ENCODE assay signal across 1 cellular context in the genomic region with DNA sequence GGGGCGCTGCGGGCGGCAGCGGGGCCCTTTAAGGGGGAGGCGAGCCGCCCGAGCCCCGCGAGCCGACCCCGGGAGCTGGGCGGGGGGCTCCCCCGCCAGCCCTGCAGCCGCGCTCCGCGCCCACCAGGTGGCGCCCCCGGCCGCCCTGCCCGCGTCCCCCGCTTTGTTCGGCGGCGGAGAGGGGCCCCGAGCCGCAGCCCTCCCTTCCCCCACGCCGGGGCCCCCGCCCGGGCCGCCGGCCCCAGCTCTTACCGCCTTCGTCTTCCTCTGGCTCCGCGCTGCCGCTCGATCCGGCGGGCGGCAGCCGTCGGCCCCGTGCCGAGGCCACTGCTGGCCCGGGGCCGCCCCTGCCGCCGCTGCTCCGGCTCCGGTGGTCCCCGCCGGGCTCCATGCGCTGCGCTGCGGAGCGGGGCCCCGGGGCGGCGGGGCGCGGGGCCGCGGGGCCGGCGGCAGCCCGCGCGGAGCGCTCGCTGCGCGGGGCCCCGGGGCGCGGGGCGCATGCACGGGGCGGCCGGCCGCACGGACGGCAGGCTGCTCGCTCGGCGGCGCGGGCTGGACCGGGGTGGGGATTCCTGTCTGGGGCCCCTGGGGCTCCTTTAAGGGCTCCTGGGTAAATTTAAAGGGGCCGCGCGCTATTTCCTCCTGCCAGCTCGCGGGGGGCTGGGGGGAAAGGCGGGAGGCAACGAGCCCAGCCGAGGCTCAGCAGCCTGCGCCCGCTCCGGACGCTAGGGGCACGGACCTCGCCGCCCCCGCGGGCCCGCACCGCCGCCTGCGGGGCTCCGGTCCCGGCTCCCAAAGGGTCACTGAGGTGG.
A peak's percentile ranks its signal among the peaks of the same experiment; 100 is the strongest.
TF ChIP-seq lines count a peak whose summit lies in the region.

Gene ZFTA (minus strand): TSS at position 544 of the 812 bp plus-strand sequence. CDS start 153 bp downstream, at position 391.

TF ChIP-seq in K562, 482 proteins besides CTCF, POLR2A, EP300 and RAD21 (continued from another document and continues in another):
- TF ChIP-seq, protein P1, sequence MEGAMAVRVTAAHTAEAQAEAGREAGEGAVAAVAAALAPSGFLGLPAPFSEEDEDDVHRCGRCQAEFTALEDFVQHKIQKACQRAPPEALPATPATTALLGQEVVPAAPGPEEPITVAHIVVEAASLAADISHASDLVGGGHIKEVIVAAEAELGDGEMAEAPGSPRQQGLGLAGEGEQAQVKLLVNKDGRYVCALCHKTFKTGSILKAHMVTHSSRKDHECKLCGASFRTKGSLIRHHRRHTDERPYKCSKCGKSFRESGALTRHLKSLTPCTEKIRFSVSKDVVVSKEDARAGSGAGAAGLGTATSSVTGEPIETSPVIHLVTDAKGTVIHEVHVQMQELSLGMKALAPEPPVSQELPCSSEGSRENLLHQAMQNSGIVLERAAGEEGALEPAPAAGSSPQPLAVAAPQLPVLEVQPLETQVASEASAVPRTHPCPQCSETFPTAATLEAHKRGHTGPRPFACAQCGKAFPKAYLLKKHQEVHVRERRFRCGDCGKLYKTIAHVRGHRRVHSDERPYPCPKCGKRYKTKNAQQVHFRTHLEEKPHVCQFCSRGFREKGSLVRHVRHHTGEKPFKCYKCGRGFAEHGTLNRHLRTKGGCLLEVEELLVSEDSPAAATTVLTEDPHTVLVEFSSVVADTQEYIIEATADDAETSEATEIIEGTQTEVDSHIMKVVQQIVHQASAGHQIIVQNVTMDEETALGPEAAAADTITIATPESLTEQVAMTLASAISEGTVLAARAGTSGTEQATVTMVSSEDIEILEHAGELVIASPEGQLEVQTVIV (CRISPR knock-in tag; IDR thresholded peaks at IDR 0.05; ENCODE audit: borderline replicate concordance), result no peak
- 0 out of 2 replicates have a peak, but pooled peaks have one; percentile 18 for TF ChIP-seq ILF3 (IDR thresholded peaks at IDR 0.05; ENCODE audit: borderline replicate concordance)
- TF ChIP-seq ETV5 (CRISPR knock-in tag; IDR thresholded peaks at IDR 0.05; ENCODE audit: low read depth), result no peak
- no peak for TF ChIP-seq NCOA1 (IDR thresholded peaks at IDR 0.05; ENCODE audit: low read depth)
- peak; percentile 41; the same call in 1 of the 2 replicates for TF ChIP-seq RBFOX2 (IDR thresholded peaks at IDR 0.05; ENCODE audit: low read depth, low read length)
- TF ChIP-seq EWSR1 (IDR thresholded peaks at IDR 0.05; ENCODE audit: borderline replicate concordance, low read depth, partially characterized antibody), result no peak
- TF ChIP-seq NCOA6 (IDR thresholded peaks at IDR 0.05), result peak; percentile 51; the same call in 1 of the 2 replicates
- TF ChIP-seq RB1 (IDR thresholded peaks at IDR 0.05; ENCODE audit: low read depth), result peak; percentile 76; the same call in 1 of the 2 replicates
- no peak for TF ChIP-seq ZNF384 (IDR thresholded peaks at IDR 0.05; ENCODE audit: low read depth, low read length)
- TF ChIP-seq ZNF77 (CRISPR knock-in tag; IDR thresholded peaks at IDR 0.05), result no peak
- no peak for TF ChIP-seq KLF1 (tag; IDR thresholded peaks at IDR 0.05)
- TF ChIP-seq CREB1 (IDR thresholded peaks at IDR 0.05), result no peak
- TF ChIP-seq CREB1 (CRISPR knock-in tag; IDR thresholded peaks at IDR 0.05), result no peak
- TF ChIP-seq HNRNPH1 (optimal IDR thresholded peaks at IDR 0.05; ENCODE audit: low read depth, low read length), result no peak
- TF ChIP-seq GTF3C2 (IDR thresholded peaks at IDR 0.05; ENCODE audit: borderline replicate concordance, extremely low read depth, insufficient read length), result no peak
- no peak for TF ChIP-seq GATAD2A (IDR thresholded peaks at IDR 0.05)
- no peak for TF ChIP-seq ATF7 (IDR thresholded peaks at IDR 0.05)
- TF ChIP-seq GABPA (tag; conservative IDR thresholded peaks at IDR 0.05; ENCODE audit: low read depth), result no peak
- no peak for TF ChIP-seq TSC22D4 (tag; IDR thresholded peaks at IDR 0.05)
- peak in 1 of 2 experiments; percentile 73; a peak in 1 of 4 replicates for TF ChIP-seq NONO (IDR thresholded peaks at IDR 0.05; ENCODE audit: low read depth in 2 of 2, low read length in 1 of 2)
- TF ChIP-seq CCAR2 (IDR thresholded peaks at IDR 0.05; ENCODE audit: low read depth, low read length), result no peak
- TF ChIP-seq FOXA1 (IDR thresholded peaks at IDR 0.05; ENCODE audit: borderline replicate concordance), result no peak
- no peak for TF ChIP-seq KAT8 (IDR thresholded peaks at IDR 0.05; ENCODE audit: low read depth)
- TF ChIP-seq POLR2H (tag; IDR thresholded peaks at IDR 0.05; ENCODE audit: low read depth), result no peak
- no peak for TF ChIP-seq ETV6 (IDR thresholded peaks at IDR 0.05; ENCODE audit: borderline replicate concordance in 1 of 2, low read depth in 2 of 2, low read length in 1 of 2)
- TF ChIP-seq ETV6 (CRISPR knock-in tag; IDR thresholded peaks at IDR 0.05; ENCODE audit: borderline replicate concordance), result no peak
- TF ChIP-seq GATAD2B (IDR thresholded peaks at IDR 0.05; ENCODE audit: borderline replicate concordance), result peak; percentile 77
- no peak for TF ChIP-seq PCBP2 (IDR thresholded peaks at IDR 0.05; ENCODE audit: low read depth, low read length, poor library complexity, severe bottlenecking)
- no peak for TF ChIP-seq SIRT6 (IDR thresholded peaks at IDR 0.05; ENCODE audit: low read depth, low read length)
- TF ChIP-seq ARHGAP35 (IDR thresholded peaks at IDR 0.05; ENCODE audit: partially characterized antibody), result no peak
- TF ChIP-seq, protein P2, sequence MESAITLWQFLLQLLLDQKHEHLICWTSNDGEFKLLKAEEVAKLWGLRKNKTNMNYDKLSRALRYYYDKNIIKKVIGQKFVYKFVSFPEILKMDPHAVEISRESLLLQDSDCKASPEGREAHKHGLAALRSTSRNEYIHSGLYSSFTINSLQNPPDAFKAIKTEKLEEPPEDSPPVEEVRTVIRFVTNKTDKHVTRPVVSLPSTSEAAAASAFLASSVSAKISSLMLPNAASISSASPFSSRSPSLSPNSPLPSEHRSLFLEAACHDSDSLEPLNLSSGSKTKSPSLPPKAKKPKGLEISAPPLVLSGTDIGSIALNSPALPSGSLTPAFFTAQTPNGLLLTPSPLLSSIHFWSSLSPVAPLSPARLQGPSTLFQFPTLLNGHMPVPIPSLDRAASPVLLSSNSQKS (CRISPR knock-in tag; IDR thresholded peaks at IDR 0.05), result no peak
- TF ChIP-seq ZNF644 (tag; IDR thresholded peaks at IDR 0.05; ENCODE audit: low read depth), result no peak
- no peak for TF ChIP-seq PPARD (CRISPR knock-in tag; IDR thresholded peaks at IDR 0.05)
- TF ChIP-seq ETS1 (conservative IDR thresholded peaks at IDR 0.05; ENCODE audit: control insufficient read depth, low read depth, low read length), result 0 out of 2 replicates have a peak, but pooled peaks have one; percentile 35
- peak; percentile 49 for TF ChIP-seq SIN3B (IDR thresholded peaks at IDR 0.05; ENCODE audit: low read depth)
- no peak for TF ChIP-seq SMARCC2 (IDR thresholded peaks at IDR 0.05; ENCODE audit: low read depth)
- 0 out of 2 replicates have a peak, but pooled peaks have one; percentile 8 for TF ChIP-seq CREM (IDR thresholded peaks at IDR 0.05; ENCODE audit: low read depth)
- TF ChIP-seq, protein P3, sequence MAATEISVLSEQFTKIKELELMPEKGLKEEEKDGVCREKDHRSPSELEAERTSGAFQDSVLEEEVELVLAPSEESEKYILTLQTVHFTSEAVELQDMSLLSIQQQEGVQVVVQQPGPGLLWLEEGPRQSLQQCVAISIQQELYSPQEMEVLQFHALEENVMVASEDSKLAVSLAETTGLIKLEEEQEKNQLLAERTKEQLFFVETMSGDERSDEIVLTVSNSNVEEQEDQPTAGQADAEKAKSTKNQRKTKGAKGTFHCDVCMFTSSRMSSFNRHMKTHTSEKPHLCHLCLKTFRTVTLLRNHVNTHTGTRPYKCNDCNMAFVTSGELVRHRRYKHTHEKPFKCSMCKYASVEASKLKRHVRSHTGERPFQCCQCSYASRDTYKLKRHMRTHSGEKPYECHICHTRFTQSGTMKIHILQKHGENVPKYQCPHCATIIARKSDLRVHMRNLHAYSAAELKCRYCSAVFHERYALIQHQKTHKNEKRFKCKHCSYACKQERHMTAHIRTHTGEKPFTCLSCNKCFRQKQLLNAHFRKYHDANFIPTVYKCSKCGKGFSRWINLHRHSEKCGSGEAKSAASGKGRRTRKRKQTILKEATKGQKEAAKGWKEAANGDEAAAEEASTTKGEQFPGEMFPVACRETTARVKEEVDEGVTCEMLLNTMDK (IDR thresholded peaks at IDR 0.05; ENCODE audit: borderline replicate concordance, insufficient read depth, low read depth, low read length, poor library complexity, severe bottlenecking), result peak; percentile 64
- no peak for TF ChIP-seq PHF8 (IDR thresholded peaks at IDR 0.05; ENCODE audit: borderline replicate concordance, low read length)
- no peak for TF ChIP-seq RBM15 (IDR thresholded peaks at IDR 0.05; ENCODE audit: insufficient read depth, low read length)
- no peak for TF ChIP-seq ZNF282 (CRISPR knock-in tag; IDR thresholded peaks at IDR 0.05)
- TF ChIP-seq LEF1 (IDR thresholded peaks at IDR 0.05), result no peak
- TF ChIP-seq SREBF1 (IDR thresholded peaks at IDR 0.05; ENCODE audit: borderline replicate concordance, low read depth, low read length), result no peak
- no peak for TF ChIP-seq ZNF551 (CRISPR knock-in tag; IDR thresholded peaks at IDR 0.05)
- peak; percentile 89 for TF ChIP-seq VEZF1 (CRISPR knock-in tag; IDR thresholded peaks at IDR 0.05)
- no peak for TF ChIP-seq CHCHD3 (CRISPR knock-in tag; IDR thresholded peaks at IDR 0.05)
- no peak for TF ChIP-seq ZNF609 (CRISPR knock-in tag; IDR thresholded peaks at IDR 0.05; ENCODE audit: borderline replicate concordance)
- peak; percentile 30 for TF ChIP-seq CCNT2 (IDR thresholded peaks at IDR 0.05; ENCODE audit: borderline replicate concordance, extremely low read depth, insufficient read length, low read depth, low read length)
- no peak for TF ChIP-seq EHMT2 (IDR thresholded peaks at IDR 0.05)
